ENCODE assay signal across 22 cellular contexts in the genomic region with DNA sequence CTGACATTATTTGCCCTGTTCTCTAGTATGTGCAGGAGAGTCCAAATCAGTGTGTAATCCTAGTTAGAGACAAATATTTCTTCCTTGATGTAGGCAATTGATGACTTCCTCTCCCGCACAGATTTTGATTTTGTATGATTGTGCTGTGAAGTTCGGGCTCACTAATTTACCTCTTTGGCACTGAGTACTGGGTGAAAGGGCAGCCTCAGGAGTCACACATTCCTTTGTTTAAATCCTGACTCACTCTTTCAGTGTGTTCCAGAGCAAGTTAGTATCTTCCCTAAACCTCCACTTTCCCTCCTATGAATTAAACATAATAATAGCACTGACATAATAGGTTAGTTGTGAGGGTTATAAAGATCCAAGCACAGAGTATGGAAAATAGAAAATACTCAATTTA.
DNase-seq lines count a peak whose midpoint lies in the region; ATAC-seq, FAIRE-seq and TF ChIP-seq lines count a peak whose summit lies in the region.
"Had no signal": no experiment of that assay in that cellular context is flagged by ENCODE, and none has a peak within 500 bp of the region (broad histone marks: within the 10 kb centered on the region; RNA-seq: fewer than 3 reads in every experiment).

No MANE protein-coding gene starts in this region.

- no peak for TF ChIP-seq POLR2A in HCT116 (IDR thresholded peaks at IDR 0.05; ENCODE audit: borderline replicate concordance, extremely low read depth, insufficient read depth, insufficient read length)
- no peak for TF ChIP-seq POLR2A in thyroid gland (IDR thresholded peaks at IDR 0.05)

- no peak overlapping the region for H3K27ac ChIP-seq in HCT116 (ENCODE audit: low read depth, low read length)
- peak overlapping the region; percentile 16 for H3K27ac ChIP-seq in SJSA1
- peak overlapping the region; percentile 25 to 79 (median 54) for H3K27ac ChIP-seq in thyroid gland
- no peak overlapping the region for H3K27ac ChIP-seq in kidney (ENCODE audit: low read depth in 2 of 2, low read length in 2 of 2)
- H3K27ac ChIP-seq: KMS-11, pancreas, tibial nerve had no signal

- H3K4me2 ChIP-seq in HCT116 (ENCODE audit: low read length), result peak overlapping the region; percentile 10; the same call in 1 of the 2 replicates
- H3K4me2 ChIP-seq: KMS-11 had no signal

- H3K4me3 ChIP-seq in HCT116 (replicated peaks in 1 of 2; ENCODE audit: low read depth in 1 of 2, low read length in 2 of 2) (no peak overlapping the region), SJSA1 (no peak overlapping the region), thyroid gland (replicated peaks in 1 of 3) (no peak overlapping the region), kidney (ENCODE audit: low read length in 2 of 2) (no peak overlapping the region)
- H3K4me3 ChIP-seq: pancreas, tibial nerve had no signal

- no peak overlapping the region for H3K9ac ChIP-seq in HCT116 (ENCODE audit: low read length)
- no peak overlapping the region for H3K9ac ChIP-seq in kidney (ENCODE audit: low read length in 2 of 2)
- H3K9ac ChIP-seq: KMS-11 had no signal

- intact Hi-C loops in HCT116 (cut with micrococcal nuclease) (no loop called here), thyroid gland (cut with DNase I) (no loop called here), kidney (cut with DNase I) (no loop called here)

- CTCF ChIA-PET in HCT116 (lab: Charles Lee), result no interaction called here

- H3K4me1 ChIP-seq in HCT116 (ENCODE audit: control insufficient read depth in 1 of 2, insufficient read depth in 2 of 2, low read length in 2 of 2) (peaks cover 0 to 6% of the 10 kb centered on the region in 2 experiments; a peak in 2 of 4 replicates), SJSA1 (replicated peaks) (peaks cover 37% of the 10 kb centered on the region), thyroid gland (peaks cover 21 to 29% of the 10 kb centered on the region in 2 donors), kidney (ENCODE audit: control insufficient read depth in 1 of 2, insufficient read depth in 1 of 2, low read depth in 1 of 2, low read length in 2 of 2) (no peaks in the 10 kb centered on the region)
- H3K4me1 ChIP-seq: pancreas, tibial nerve had no signal

- no peaks in the 10 kb centered on the region for H3K79me2 ChIP-seq in HCT116 (ENCODE audit: insufficient read depth, low read length)

- H3K9me3 ChIP-seq in HCT116 (ENCODE audit: control insufficient read depth in 1 of 2, insufficient read depth in 1 of 2, low read depth in 1 of 2, low read length in 2 of 2) (no peaks in the 10 kb centered on the region), SJSA1 (replicated peaks) (no peaks in the 10 kb centered on the region), thyroid gland (no peaks in the 10 kb centered on the region), kidney (ENCODE audit: control insufficient read depth in 1 of 2, low read length in 2 of 2) (no peaks in the 10 kb centered on the region)
- H3K9me3 ChIP-seq: pancreas, tibial nerve had no signal

- POLR2A ChIA-PET in HCT116 (lab: Charles Lee), result no interaction called here

- DNase-seq in HCT116 (ENCODE audit: low read depth, low spot score) (no peak), SJSA1 (ENCODE audit: low read depth in 1 of 2, low spot score in 2 of 2) (peak in 1 of 2 experiments; percentile 46), glomerular visceral epithelial cell (ENCODE audit: extremely low spot score) (peak; percentile 64), thyroid gland (peak; percentile 17 to 37), kidney (no peak), SW 1271 (lab: John Stamatoyannopoulos, UW) (no peak)
- DNase-seq: activated CD4-positive, alpha-beta T cell treated with anti-CD3 and anti-CD28 coated beads for 4 hours; activated CD8-positive, alpha-beta memory T cell treated with anti-CD3 and anti-CD28 coated beads, Interleukin-2, amount 10 ng/mL, durations not matched to agents 7 days and 5 days; activated effector memory CD4-positive, alpha-beta T cell treated with Interleukin-2 at 50 U/mL for 16 hours; caudate nucleus; GDM1; glutamatergic neuron; naive thymus-derived CD4-positive, alpha-beta T cell; NCI-H1048; NCI-H2081; NCI-H510A; pancreas; RPMI8226; stimulated activated naive CD4-positive, alpha-beta T cell treated with Interleukin-2 at 50 U/mL for 16 hours had no signal

- H2AFZ ChIP-seq in HCT116 (ENCODE audit: low read depth, low read length, poor library complexity, severe bottlenecking), result no peak overlapping the region

- H3K36me3 ChIP-seq in HCT116 (ENCODE audit: control insufficient read depth in 1 of 2, insufficient read depth in 2 of 2, low read length in 2 of 2) (no peaks in the 10 kb centered on the region), SJSA1 (no peaks in the 10 kb centered on the region), thyroid gland (no peaks in the 10 kb centered on the region), kidney (ENCODE audit: control insufficient read depth in 1 of 2, insufficient read depth in 2 of 2, low read length in 2 of 2) (no peaks in the 10 kb centered on the region)
- H3K36me3 ChIP-seq: pancreas, tibial nerve had no signal

- RAD21 ChIA-PET in HCT116 (lab: Charles Lee; ENCODE audit: low non-redundant PET in 1 of 2, low total read pairs in 2 of 2, uncharacterized antibody in 2 of 2, unreplicated experiment in 2 of 2), result no interaction called here

- no peak for TF ChIP-seq CTCF in HCT116 (IDR thresholded peaks at IDR 0.05 in 2 of 3, conservative IDR thresholded peaks at IDR 0.05 in 1 of 3; ENCODE audit: borderline replicate concordance in 1 of 3, insufficient read depth in 1 of 3, low read depth in 2 of 3, low read length in 2 of 3)
- TF ChIP-seq CTCF in thyroid gland (IDR thresholded peaks at IDR 0.05), result no peak
- no peak for TF ChIP-seq CTCF in kidney (IDR thresholded peaks at IDR 0.05; ENCODE audit: borderline replicate concordance, extremely low read depth, insufficient read depth)

- no peak for ATAC-seq in HCT116
- no peak for ATAC-seq in GM21529 (IDR thresholded peaks at IDR 0.05; ENCODE audit: unreplicated experiment)
- ATAC-seq: activated CD8-positive, alpha-beta memory T cell treated with anti-CD3 and anti-CD28 coated beads, Interleukin-2, amount 10 ng/mL, durations not matched to agents 7 days and 5 days; naive thymus-derived CD4-positive, alpha-beta T cell; pancreas had no signal

- H3K27me3 ChIP-seq in HCT116 (ENCODE audit: insufficient read depth, low read length) (no peaks in the 10 kb centered on the region), SJSA1 (replicated peaks) (no peaks in the 10 kb centered on the region), thyroid gland (no peaks in the 10 kb centered on the region)
- H3K27me3 ChIP-seq: pancreas, tibial nerve had no signal

- H3K9me2 ChIP-seq in HCT116 (ENCODE audit: insufficient read depth), result no peaks in the 10 kb centered on the region

- TF ChIP-seq RAD21 in HCT116 (IDR thresholded peaks at IDR 0.05; ENCODE audit: low read depth), result no peak

- no peak for FAIRE-seq in kidney (lab: Jason Lieb, UNC)
- FAIRE-seq: pancreas had no signal

- BruUV-seq in HCT116 (replicated peaks; lab: Mats Ljungman, UMichigan), result no TSS peak

- H4K20me1 ChIP-seq in HCT116 (ENCODE audit: insufficient read depth), result no peaks in the 10 kb centered on the region

- WGBS in thyroid gland, 2 donors, result 58 to 61% methylated on average over 2 of the region's 2 CpGs

TF ChIP-seq in HCT116, 20 proteins besides CTCF, POLR2A, EP300 and RAD21:
- TF ChIP-seq EZH2 (IDR thresholded peaks at IDR 0.05), result no peak
- TF ChIP-seq, protein P1, sequence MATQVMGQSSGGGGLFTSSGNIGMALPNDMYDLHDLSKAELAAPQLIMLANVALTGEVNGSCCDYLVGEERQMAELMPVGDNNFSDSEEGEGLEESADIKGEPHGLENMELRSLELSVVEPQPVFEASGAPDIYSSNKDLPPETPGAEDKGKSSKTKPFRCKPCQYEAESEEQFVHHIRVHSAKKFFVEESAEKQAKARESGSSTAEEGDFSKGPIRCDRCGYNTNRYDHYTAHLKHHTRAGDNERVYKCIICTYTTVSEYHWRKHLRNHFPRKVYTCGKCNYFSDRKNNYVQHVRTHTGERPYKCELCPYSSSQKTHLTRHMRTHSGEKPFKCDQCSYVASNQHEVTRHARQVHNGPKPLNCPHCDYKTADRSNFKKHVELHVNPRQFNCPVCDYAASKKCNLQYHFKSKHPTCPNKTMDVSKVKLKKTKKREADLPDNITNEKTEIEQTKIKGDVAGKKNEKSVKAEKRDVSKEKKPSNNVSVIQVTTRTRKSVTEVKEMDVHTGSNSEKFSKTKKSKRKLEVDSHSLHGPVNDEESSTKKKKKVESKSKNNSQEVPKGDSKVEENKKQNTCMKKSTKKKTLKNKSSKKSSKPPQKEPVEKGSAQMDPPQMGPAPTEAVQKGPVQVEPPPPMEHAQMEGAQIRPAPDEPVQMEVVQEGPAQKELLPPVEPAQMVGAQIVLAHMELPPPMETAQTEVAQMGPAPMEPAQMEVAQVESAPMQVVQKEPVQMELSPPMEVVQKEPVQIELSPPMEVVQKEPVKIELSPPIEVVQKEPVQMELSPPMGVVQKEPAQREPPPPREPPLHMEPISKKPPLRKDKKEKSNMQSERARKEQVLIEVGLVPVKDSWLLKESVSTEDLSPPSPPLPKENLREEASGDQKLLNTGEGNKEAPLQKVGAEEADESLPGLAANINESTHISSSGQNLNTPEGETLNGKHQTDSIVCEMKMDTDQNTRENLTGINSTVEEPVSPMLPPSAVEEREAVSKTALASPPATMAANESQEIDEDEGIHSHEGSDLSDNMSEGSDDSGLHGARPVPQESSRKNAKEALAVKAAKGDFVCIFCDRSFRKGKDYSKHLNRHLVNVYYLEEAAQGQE (IDR thresholded peaks at IDR 0.05; ENCODE audit: low read depth), result no peak
- TF ChIP-seq, protein P2, sequence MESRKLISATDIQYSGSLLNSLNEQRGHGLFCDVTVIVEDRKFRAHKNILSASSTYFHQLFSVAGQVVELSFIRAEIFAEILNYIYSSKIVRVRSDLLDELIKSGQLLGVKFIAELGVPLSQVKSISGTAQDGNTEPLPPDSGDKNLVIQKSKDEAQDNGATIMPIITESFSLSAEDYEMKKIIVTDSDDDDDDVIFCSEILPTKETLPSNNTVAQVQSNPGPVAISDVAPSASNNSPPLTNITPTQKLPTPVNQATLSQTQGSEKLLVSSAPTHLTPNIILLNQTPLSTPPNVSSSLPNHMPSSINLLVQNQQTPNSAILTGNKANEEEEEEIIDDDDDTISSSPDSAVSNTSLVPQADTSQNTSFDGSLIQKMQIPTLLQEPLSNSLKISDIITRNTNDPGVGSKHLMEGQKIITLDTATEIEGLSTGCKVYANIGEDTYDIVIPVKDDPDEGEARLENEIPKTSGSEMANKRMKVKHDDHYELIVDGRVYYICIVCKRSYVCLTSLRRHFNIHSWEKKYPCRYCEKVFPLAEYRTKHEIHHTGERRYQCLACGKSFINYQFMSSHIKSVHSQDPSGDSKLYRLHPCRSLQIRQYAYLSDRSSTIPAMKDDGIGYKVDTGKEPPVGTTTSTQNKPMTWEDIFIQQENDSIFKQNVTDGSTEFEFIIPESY (IDR thresholded peaks at IDR 0.05; ENCODE audit: extremely low read depth, insufficient replicate concordance, low read length), result no peak
- no peak for TF ChIP-seq EGR1 (IDR thresholded peaks at IDR 0.05; ENCODE audit: low read depth)
- no peak for TF ChIP-seq CEBPB (IDR thresholded peaks at IDR 0.05; ENCODE audit: low read depth)
- TF ChIP-seq JUND (IDR thresholded peaks at IDR 0.05), result no peak
- TF ChIP-seq SIN3A (IDR thresholded peaks at IDR 0.05; ENCODE audit: low read depth), result no peak
- TF ChIP-seq ELF1 (IDR thresholded peaks at IDR 0.05; ENCODE audit: borderline replicate concordance, low read depth), result no peak

Comparison
In these comparisons a context has a peak if more than half of its experiments do, and no peak if none do; other contexts are left out.
1. DNase-seq: peak in glomerular visceral epithelial cell (single experiment) and thyroid gland (2 of 2); none in HCT116 (single experiment), kidney (single experiment) and SW 1271 (0 of 2).
2. H3K27ac ChIP-seq: peak in SJSA1 (single experiment) and thyroid gland (3 of 3); none in HCT116 (single experiment) and kidney (0 of 2).